ENCODE assay signal across 8 cellular contexts in genomic region chr6:162416307-162416706, GRCh38.
"Had no signal": no experiment of that assay in that cellular context is flagged by ENCODE, and none has a peak within 500 bp of the region (broad histone marks: within the 10 kb centered on the region; RNA-seq: fewer than 3 reads in every experiment).

No MANE protein-coding gene starts in this region.

- H3K9ac ChIP-seq: KMS-11 had no signal

- H3K27ac ChIP-seq: KMS-11 had no signal

- H3K4me2 ChIP-seq: GM23338, KMS-11 had no signal

- H3K4me3 ChIP-seq: GM23338 had no signal

- ATAC-seq: GM23338 had no signal

- DNase-seq: H9, HCEC 1CT, KBM-7 had no signal

- H2AFZ ChIP-seq: GM23338 had no signal

- FAIRE-seq: H1, H54, HTR-8/SVneo had no signal
